Comparison of ENCODE assay signal across 1 cellular context in the genomic region with DNA sequence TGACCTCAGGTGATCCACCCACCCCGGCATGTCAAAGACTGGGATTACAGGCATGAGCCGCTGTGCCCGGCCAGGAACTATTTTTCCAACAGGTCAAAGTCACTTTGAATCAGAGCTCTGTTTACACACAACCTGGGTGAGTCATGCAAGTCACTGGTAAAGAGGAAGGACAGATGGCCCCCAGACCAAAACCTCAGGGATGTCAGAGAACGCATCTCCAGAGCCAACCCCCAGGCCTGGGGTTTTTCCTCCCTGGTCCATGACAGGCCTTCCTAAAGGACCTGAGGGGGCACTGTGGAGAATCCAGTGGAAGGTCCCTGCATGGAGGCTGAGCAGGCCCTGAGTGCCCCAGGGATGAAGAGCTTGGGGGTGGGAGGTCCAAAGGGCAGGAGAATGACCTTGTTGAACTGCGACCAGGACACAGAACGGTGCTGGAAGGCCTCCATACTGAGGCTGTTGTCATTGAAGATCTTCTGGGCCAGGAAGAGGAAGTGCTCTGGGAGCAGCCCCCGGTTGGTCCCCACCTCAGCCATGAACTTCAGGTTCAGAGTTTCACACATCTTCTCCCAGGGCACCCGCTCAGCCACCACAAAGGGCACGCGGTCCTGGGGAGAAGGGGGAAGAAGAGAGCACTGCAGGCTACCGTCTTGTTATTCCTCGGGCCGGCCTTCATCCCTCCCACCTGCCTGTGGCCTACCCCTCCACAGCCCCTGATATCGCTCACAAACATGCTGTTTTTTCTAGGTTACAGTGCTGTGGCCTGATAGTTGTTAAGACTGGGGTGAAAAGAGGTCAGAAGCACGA.
A peak's percentile ranks its signal among the peaks of the same experiment; 100 is the strongest.
TF ChIP-seq lines count a peak whose summit lies in the region.

No MANE protein-coding gene starts in this region.

TF ChIP-seq in HepG2, 621 proteins besides CTCF, POLR2A, EP300 and RAD21 (continued from another document and continues in another):
- TF ChIP-seq, protein P1, sequence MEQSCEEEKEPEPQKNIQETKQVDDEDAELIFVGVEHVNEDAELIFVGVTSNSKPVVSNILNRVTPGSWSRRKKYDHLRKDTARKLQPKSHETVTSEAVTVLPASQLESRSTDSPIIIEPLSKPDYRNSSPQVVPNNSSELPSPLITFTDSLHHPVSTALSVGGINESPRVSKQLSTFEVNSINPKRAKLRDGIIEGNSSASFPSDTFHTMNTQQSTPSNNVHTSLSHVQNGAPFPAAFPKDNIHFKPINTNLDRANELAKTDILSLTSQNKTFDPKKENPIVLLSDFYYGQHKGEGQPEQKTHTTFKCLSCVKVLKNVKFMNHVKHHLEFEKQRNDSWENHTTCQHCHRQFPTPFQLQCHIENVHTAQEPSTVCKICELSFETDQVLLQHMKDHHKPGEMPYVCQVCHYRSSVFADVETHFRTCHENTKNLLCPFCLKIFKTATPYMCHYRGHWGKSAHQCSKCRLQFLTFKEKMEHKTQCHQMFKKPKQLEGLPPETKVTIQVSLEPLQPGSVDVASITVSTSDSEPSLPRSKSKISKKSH (CRISPR knock-in tag; IDR thresholded peaks at IDR 0.05; ENCODE audit: borderline replicate concordance), result peak; percentile 41; the same call in 1 of the 2 replicates
- TF ChIP-seq, protein P2, sequence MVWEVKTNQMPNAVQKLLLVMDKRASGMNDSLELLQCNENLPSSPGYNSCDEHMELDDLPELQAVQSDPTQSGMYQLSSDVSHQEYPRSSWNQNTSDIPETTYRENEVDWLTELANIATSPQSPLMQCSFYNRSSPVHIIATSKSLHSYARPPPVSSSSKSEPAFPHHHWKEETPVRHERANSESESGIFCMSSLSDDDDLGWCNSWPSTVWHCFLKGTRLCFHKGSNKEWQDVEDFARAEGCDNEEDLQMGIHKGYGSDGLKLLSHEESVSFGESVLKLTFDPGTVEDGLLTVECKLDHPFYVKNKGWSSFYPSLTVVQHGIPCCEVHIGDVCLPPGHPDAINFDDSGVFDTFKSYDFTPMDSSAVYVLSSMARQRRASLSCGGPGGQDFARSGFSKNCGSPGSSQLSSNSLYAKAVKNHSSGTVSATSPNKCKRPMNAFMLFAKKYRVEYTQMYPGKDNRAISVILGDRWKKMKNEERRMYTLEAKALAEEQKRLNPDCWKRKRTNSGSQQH (CRISPR knock-in tag; IDR thresholded peaks at IDR 0.05; ENCODE audit: low read depth), result peak; percentile 59
- TF ChIP-seq RFXAP (CRISPR knock-in tag; IDR thresholded peaks at IDR 0.05; ENCODE audit: borderline replicate concordance), result no peak; the same call in 1 of the 2 replicates
- TF ChIP-seq ZNF883 (CRISPR knock-in tag; IDR thresholded peaks at IDR 0.05; ENCODE audit: not compliant biosample characterization), result peak; percentile 16
- 0 out of 2 replicates have a peak, but pooled peaks have one; percentile 38 for TF ChIP-seq THAP11 (CRISPR knock-in tag; IDR thresholded peaks at IDR 0.05)
- peak; percentile 38; the same call in 1 of the 2 replicates for TF ChIP-seq GABPA (IDR thresholded peaks at IDR 0.05; ENCODE audit: low read depth, low read length)
- peak; percentile 81 for TF ChIP-seq GABPA (CRISPR knock-in tag; IDR thresholded peaks at IDR 0.05; ENCODE audit: low read depth)
- no peak for TF ChIP-seq SUZ12 (IDR thresholded peaks at IDR 0.05; ENCODE audit: low read depth, low read length)
- TF ChIP-seq, protein P3, sequence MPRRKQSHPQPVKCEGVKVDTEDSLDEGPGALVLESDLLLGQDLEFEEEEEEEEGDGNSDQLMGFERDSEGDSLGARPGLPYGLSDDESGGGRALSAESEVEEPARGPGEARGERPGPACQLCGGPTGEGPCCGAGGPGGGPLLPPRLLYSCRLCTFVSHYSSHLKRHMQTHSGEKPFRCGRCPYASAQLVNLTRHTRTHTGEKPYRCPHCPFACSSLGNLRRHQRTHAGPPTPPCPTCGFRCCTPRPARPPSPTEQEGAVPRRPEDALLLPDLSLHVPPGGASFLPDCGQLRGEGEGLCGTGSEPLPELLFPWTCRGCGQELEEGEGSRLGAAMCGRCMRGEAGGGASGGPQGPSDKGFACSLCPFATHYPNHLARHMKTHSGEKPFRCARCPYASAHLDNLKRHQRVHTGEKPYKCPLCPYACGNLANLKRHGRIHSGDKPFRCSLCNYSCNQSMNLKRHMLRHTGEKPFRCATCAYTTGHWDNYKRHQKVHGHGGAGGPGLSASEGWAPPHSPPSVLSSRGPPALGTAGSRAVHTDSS (CRISPR knock-in tag; conservative IDR thresholded peaks at IDR 0.05), result no peak
- TF ChIP-seq FOSL2 (CRISPR knock-in tag; IDR thresholded peaks at IDR 0.05), result peak; percentile 99
- TF ChIP-seq HDAC2 (CRISPR knock-in tag; IDR thresholded peaks at IDR 0.05), result peak; percentile 86
- TF ChIP-seq, protein P4, sequence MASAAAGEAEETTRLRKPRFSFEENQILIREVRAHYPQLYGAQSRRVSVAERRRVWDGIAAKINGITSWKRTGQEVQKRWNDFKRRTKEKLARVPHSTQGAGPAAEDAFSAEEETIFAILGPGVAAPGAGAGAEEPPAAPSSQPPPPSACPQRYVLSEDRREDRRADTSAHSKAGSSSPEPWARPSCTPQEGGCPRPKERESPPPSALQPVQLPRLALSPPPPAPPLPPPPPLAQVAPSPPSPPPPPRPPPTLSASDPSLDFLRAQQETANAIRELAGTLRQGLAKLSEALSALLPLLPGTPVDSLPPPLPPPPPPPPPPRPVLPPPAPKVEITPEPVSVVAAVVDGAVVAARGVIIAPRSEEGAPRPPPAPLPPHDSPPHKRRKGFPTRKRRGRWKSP (CRISPR knock-in tag; IDR thresholded peaks at IDR 0.05), result peak; percentile 65; the same call in 1 of the 2 replicates
- 0 out of 2 replicates have a peak, but pooled peaks have one; percentile 28 for TF ChIP-seq ONECUT2 (CRISPR knock-in tag; IDR thresholded peaks at IDR 0.05)
- TF ChIP-seq, protein P5, sequence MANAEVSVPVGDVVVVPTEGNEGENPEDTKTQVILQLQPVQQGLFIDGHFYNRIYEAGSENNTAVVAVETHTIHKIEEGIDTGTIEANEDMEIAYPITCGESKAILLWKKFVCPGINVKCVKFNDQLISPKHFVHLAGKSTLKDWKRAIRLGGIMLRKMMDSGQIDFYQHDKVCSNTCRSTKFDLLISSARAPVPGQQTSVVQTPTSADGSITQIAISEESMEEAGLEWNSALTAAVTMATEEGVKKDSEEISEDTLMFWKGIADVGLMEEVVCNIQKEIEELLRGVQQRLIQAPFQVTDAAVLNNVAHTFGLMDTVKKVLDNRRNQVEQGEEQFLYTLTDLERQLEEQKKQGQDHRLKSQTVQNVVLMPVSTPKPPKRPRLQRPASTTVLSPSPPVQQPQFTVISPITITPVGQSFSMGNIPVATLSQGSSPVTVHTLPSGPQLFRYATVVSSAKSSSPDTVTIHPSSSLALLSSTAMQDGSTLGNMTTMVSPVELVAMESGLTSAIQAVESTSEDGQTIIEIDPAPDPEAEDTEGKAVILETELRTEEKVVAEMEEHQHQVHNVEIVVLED (CRISPR knock-in tag; IDR thresholded peaks at IDR 0.05; ENCODE audit: borderline replicate concordance), result peak; percentile 41; the same call in 1 of the 2 replicates
- peak; percentile 62; the same call in 1 of the 2 replicates for TF ChIP-seq ZNF614 (CRISPR knock-in tag; IDR thresholded peaks at IDR 0.05; ENCODE audit: borderline replicate concordance)
- peak; percentile 81; the same call in 1 of the 2 replicates for TF ChIP-seq CCDC6 (CRISPR knock-in tag; IDR thresholded peaks at IDR 0.05)
- peak; percentile 99 for TF ChIP-seq ESRRA (CRISPR knock-in tag; IDR thresholded peaks at IDR 0.05; ENCODE audit: low read depth)
- TF ChIP-seq SP5 (CRISPR knock-in tag; IDR thresholded peaks at IDR 0.05; ENCODE audit: borderline replicate concordance, low read depth), result peak; percentile 36; the same call in 1 of the 2 replicates
- peak; percentile 67; the same call in 1 of the 2 replicates for TF ChIP-seq HDAC1 (CRISPR knock-in tag; IDR thresholded peaks at IDR 0.05)
- TF ChIP-seq SOX5 (CRISPR knock-in tag; IDR thresholded peaks at IDR 0.05; ENCODE audit: borderline replicate concordance), result peak; percentile 63; the same call in 1 of the 2 replicates
- peak; percentile 52 for TF ChIP-seq SKI (IDR thresholded peaks at IDR 0.05; ENCODE audit: partially characterized antibody)
- 0 out of 2 replicates have a peak, but pooled peaks have one; percentile 42 for TF ChIP-seq MIER2 (CRISPR knock-in tag; IDR thresholded peaks at IDR 0.05)
- peak; percentile 22 for TF ChIP-seq NR2F2 (IDR thresholded peaks at IDR 0.05; ENCODE audit: borderline replicate concordance, low read depth)
- peak; percentile 39 for TF ChIP-seq POLR2AphosphoS5 (IDR thresholded peaks at IDR 0.05; ENCODE audit: low read depth, low read length)
- peak; percentile 70; the same call in 1 of the 2 replicates for TF ChIP-seq FOXK1 (CRISPR knock-in tag; IDR thresholded peaks at IDR 0.05; ENCODE audit: borderline replicate concordance, low read depth)
- peak; percentile 76 for TF ChIP-seq ZMYM4 (CRISPR knock-in tag; IDR thresholded peaks at IDR 0.05)
- peak; percentile 74 for TF ChIP-seq SRY (CRISPR knock-in tag; IDR thresholded peaks at IDR 0.05)
- peak; percentile 43; the same call in 1 of the 2 replicates for TF ChIP-seq ZMAT3 (CRISPR knock-in tag; conservative IDR thresholded peaks at IDR 0.05)
- TF ChIP-seq HMG20A (CRISPR knock-in tag; IDR thresholded peaks at IDR 0.05; ENCODE audit: borderline replicate concordance), result peak; percentile 94
- TF ChIP-seq, protein P6, sequence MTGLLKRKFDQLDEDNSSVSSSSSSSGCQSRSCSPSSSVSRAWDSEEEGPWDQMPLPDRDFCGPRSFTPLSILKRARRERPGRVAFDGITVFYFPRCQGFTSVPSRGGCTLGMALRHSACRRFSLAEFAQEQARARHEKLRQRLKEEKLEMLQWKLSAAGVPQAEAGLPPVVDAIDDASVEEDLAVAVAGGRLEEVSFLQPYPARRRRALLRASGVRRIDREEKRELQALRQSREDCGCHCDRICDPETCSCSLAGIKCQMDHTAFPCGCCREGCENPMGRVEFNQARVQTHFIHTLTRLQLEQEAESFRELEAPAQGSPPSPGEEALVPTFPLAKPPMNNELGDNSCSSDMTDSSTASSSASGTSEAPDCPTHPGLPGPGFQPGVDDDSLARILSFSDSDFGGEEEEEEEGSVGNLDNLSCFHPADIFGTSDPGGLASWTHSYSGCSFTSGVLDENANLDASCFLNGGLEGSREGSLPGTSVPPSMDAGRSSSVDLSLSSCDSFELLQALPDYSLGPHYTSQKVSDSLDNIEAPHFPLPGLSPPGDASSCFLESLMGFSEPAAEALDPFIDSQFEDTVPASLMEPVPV (CRISPR knock-in tag; IDR thresholded peaks at IDR 0.05), result no peak
- TF ChIP-seq KAT7 (CRISPR knock-in tag; IDR thresholded peaks at IDR 0.05; ENCODE audit: borderline replicate concordance), result 0 out of 2 replicates have a peak, but pooled peaks have one; percentile 41
- TF ChIP-seq, protein P7, sequence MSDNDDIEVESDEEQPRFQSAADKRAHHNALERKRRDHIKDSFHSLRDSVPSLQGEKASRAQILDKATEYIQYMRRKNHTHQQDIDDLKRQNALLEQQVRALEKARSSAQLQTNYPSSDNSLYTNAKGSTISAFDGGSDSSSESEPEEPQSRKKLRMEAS (IDR thresholded peaks at IDR 0.05), result peak; percentile 51
- TF ChIP-seq, protein P8, sequence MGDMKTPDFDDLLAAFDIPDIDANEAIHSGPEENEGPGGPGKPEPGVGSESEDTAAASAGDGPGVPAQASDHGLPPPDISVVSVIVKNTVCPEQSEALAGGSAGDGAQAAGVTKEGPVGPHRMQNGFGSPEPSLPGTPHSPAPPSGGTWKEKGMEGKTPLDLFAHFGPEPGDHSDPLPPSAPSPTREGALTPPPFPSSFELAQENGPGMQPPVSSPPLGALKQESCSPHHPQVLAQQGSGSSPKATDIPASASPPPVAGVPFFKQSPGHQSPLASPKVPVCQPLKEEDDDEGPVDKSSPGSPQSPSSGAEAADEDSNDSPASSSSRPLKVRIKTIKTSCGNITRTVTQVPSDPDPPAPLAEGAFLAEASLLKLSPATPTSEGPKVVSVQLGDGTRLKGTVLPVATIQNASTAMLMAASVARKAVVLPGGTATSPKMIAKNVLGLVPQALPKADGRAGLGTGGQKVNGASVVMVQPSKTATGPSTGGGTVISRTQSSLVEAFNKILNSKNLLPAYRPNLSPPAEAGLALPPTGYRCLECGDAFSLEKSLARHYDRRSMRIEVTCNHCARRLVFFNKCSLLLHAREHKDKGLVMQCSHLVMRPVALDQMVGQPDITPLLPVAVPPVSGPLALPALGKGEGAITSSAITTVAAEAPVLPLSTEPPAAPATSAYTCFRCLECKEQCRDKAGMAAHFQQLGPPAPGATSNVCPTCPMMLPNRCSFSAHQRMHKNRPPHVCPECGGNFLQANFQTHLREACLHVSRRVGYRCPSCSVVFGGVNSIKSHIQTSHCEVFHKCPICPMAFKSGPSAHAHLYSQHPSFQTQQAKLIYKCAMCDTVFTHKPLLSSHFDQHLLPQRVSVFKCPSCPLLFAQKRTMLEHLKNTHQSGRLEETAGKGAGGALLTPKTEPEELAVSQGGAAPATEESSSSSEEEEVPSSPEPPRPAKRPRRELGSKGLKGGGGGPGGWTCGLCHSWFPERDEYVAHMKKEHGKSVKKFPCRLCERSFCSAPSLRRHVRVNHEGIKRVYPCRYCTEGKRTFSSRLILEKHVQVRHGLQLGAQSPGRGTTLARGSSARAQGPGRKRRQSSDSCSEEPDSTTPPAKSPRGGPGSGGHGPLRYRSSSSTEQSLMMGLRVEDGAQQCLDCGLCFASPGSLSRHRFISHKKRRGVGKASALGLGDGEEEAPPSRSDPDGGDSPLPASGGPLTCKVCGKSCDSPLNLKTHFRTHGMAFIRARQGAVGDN (CRISPR knock-in tag; IDR thresholded peaks at IDR 0.05), result peak; percentile 90
- TF ChIP-seq, protein P9, sequence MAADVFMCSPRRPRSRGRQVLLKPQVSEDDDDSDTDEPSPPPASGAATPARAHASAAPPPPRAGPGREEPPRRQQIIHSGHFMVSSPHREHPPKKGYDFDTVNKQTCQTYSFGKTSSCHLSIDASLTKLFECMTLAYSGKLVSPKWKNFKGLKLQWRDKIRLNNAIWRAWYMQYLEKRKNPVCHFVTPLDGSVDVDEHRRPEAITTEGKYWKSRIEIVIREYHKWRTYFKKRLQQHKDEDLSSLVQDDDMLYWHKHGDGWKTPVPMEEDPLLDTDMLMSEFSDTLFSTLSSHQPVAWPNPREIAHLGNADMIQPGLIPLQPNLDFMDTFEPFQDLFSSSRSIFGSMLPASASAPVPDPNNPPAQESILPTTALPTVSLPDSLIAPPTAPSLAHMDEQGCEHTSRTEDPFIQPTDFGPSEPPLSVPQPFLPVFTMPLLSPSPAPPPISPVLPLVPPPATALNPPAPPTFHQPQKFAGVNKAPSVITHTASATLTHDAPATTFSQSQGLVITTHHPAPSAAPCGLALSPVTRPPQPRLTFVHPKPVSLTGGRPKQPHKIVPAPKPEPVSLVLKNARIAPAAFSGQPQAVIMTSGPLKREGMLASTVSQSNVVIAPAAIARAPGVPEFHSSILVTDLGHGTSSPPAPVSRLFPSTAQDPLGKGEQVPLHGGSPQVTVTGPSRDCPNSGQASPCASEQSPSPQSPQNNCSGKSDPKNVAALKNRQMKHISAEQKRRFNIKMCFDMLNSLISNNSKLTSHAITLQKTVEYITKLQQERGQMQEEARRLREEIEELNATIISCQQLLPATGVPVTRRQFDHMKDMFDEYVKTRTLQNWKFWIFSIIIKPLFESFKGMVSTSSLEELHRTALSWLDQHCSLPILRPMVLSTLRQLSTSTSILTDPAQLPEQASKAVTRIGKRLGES (CRISPR knock-in tag; IDR thresholded peaks at IDR 0.05; ENCODE audit: borderline replicate concordance), result 0 out of 2 replicates have a peak, but pooled peaks have one; percentile 8
- TF ChIP-seq SMAD9 (CRISPR knock-in tag; IDR thresholded peaks at IDR 0.05), result no peak
